Comparison of ENCODE assay signal across 10 cellular contexts in the genomic region with DNA sequence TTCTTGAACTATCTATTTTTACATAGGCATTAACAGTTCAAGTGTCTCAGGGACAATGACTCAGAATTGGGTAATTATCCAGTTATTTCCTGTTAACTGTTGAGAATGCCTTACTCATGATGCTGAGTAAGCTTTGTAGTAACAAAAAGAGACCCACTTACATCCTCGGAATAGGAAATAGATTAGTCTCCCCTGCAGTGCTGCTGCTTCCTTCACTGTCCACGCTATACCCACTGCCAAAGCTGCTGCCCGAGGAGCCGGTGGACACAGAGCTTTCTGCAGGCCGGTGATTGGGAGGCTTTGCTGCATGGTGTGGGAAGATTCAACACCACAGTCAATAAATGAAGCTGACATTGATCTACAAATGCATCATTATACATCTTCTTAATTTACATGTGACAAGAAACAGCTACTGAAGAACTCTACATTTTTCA.
A peak's percentile ranks its signal among the peaks of the same experiment; 100 is the strongest.
DNase-seq lines count a peak whose midpoint lies in the region; ATAC-seq, FAIRE-seq and TF ChIP-seq lines count a peak whose summit lies in the region.
"Had no signal": no experiment of that assay in that cellular context is flagged by ENCODE, and none has a peak within 500 bp of the region (broad histone marks: within the 10 kb centered on the region; RNA-seq: fewer than 3 reads in every experiment).

No MANE protein-coding gene starts in this region.

- peak; percentile 88 to 96 for ATAC-seq in A549

- FAIRE-seq in A549 (lab: Jason Lieb, UNC): peak; percentile 23

- TF ChIP-seq RAD21 in A549 (conservative IDR thresholded peaks at IDR 0.05 in 1 of 2, IDR thresholded peaks at IDR 0.05 in 1 of 2): no peak

- no peak overlapping the region for H3K4me3 Mint-ChIP-seq in activated CD4-positive, alpha-beta T cell treated with anti-CD3 and anti-CD28 coated beads, Interleukin-2, amount 10 ng/mL, durations not matched to agents 7 days and 5 days

- H3K27ac ChIP-seq in A549 (peak overlapping the region; percentile 44 to 64; a peak in 4 of 6 replicates), SJCRH30 (no peak overlapping the region), prostate gland (no peak overlapping the region)
- H3K27ac ChIP-seq: C4-2B, hepatocyte had no signal

- DNase-seq in A549 (ENCODE audit: low read depth in 1 of 2, low spot score in 1 of 2): peak; percentile 20 to 71
- peak; percentile 69 for DNase-seq in HS-27A (ENCODE audit: low read depth)
- peak; percentile 7 to 9 for DNase-seq in SJCRH30
- DNase-seq in fibroblast of pulmonary artery (ENCODE audit: low read depth): peak; percentile 88
- DNase-seq in NCI-H345 (lab: John Stamatoyannopoulos, UW): no peak
- no peak for DNase-seq in prostate gland (ENCODE audit: low spot score)
- no peak for DNase-seq in activated CD4-positive, alpha-beta T cell treated with anti-CD3 and anti-CD28 coated beads, Interleukin-2, amount 10 ng/mL, durations not matched to agents 7 days and 5 days
- DNase-seq in activated T-cell treated with anti-CD3 and anti-CD28 coated beads, Interleukin-2, amount 50 U/mL, for 1 hour: no peak

- TF ChIP-seq POLR2A in A549 (IDR thresholded peaks at IDR 0.05; ENCODE audit: low read length): no peak
- no peak for TF ChIP-seq POLR2A in prostate gland (IDR thresholded peaks at IDR 0.05)

- H3K9me3 Mint-ChIP-seq in activated CD4-positive, alpha-beta T cell treated with anti-CD3 and anti-CD28 coated beads, Interleukin-2, amount 10 ng/mL, durations not matched to agents 7 days and 5 days: no peaks in the 10 kb centered on the region

- H3K9me3 ChIP-seq in A549 (no peaks in the 10 kb centered on the region), SJCRH30 (replicated peaks) (no peaks in the 10 kb centered on the region), prostate gland (no peaks in the 10 kb centered on the region)

- POLR2A ChIA-PET in A549 (lab: Yijun Ruan, JAX): no interaction called here
- POLR2A ChIA-PET in activated CD4-positive, alpha-beta T cell treated with anti-CD3 and anti-CD28 coated beads, Interleukin-2, amount 10 ng/mL, durations not matched to agents 7 days and 5 days (lab: Charles Lee): no interaction called here

- H3K27me3 Mint-ChIP-seq in activated CD4-positive, alpha-beta T cell treated with anti-CD3 and anti-CD28 coated beads, Interleukin-2, amount 10 ng/mL, durations not matched to agents 7 days and 5 days: no peaks in the 10 kb centered on the region

- CTCF ChIA-PET in A549 (lab: Yijun Ruan, JAX): no interaction called here
- CTCF ChIA-PET in activated CD4-positive, alpha-beta T cell treated with anti-CD3 and anti-CD28 coated beads, Interleukin-2, amount 10 ng/mL, durations not matched to agents 7 days and 5 days (lab: Charles Lee): no interaction called here

- peak overlapping the region; percentile 61 for H3K4me2 ChIP-seq in A549
- H3K4me2 ChIP-seq: hepatocyte had no signal

- intact Hi-C loops in prostate gland (cut with DNase I): no loop called here

- no peaks in the 10 kb centered on the region for H3K36me3 Mint-ChIP-seq in activated CD4-positive, alpha-beta T cell treated with anti-CD3 and anti-CD28 coated beads, Interleukin-2, amount 10 ng/mL, durations not matched to agents 7 days and 5 days (ENCODE audit: low read depth)

- TF ChIP-seq CTCF in A549 (IDR thresholded peaks at IDR 0.05): no peak
- no peak for TF ChIP-seq CTCF in fibroblast of pulmonary artery (IDR thresholded peaks at IDR 0.05; ENCODE audit: low read length, missing control alignments)
- no peak for TF ChIP-seq CTCF in prostate gland (IDR thresholded peaks at IDR 0.05)

- WGBS in A549 (ENCODE audit: missing lambda C conversion rate): 10% methylated on average over 5 of the region's 5 CpGs
- 58% methylated on average over 5 of the region's 5 CpGs for WGBS in prostate gland

- 0 out of 3 replicates have a peak overlapping the region, but pooled peaks have one; percentile 14 for H3K4me3 ChIP-seq in A549
- no peak overlapping the region for H3K4me3 ChIP-seq in SJCRH30
- no peak overlapping the region for H3K4me3 ChIP-seq in fibroblast of pulmonary artery (replicated peaks; ENCODE audit: low read depth, low read length)
- H3K4me3 ChIP-seq in prostate gland: no peak overlapping the region
- H3K4me3 ChIP-seq: hepatocyte had no signal

- H3K4me1 Mint-ChIP-seq in activated CD4-positive, alpha-beta T cell treated with anti-CD3 and anti-CD28 coated beads, Interleukin-2, amount 10 ng/mL, durations not matched to agents 7 days and 5 days: no peaks in the 10 kb centered on the region

- H3K36me3 ChIP-seq in SJCRH30 (no peaks in the 10 kb centered on the region), prostate gland (no peaks in the 10 kb centered on the region)

- H3K4me1 ChIP-seq in A549 (peaks cover 10% of the 10 kb centered on the region), SJCRH30 (peaks cover 13% of the 10 kb centered on the region), prostate gland (replicated peaks) (no peaks in the 10 kb centered on the region)

- no peaks in the 10 kb centered on the region for H3K27me3 ChIP-seq in SJCRH30
- H3K27me3 ChIP-seq in prostate gland (replicated peaks; ENCODE audit: insufficient read depth): no peaks in the 10 kb centered on the region
- H3K27me3 ChIP-seq: hepatocyte had no signal

- no peak for TF ChIP-seq EP300 in A549 (IDR thresholded peaks at IDR 0.05)

- no peak overlapping the region for H3K27ac Mint-ChIP-seq in activated CD4-positive, alpha-beta T cell treated with anti-CD3 and anti-CD28 coated beads, Interleukin-2, amount 10 ng/mL, durations not matched to agents 7 days and 5 days

TF ChIP-seq in A549, 52 proteins besides CTCF, POLR2A, EP300 and RAD21:
- TF ChIP-seq MAFK (IDR thresholded peaks at IDR 0.05; ENCODE audit: partially characterized antibody): peak; percentile 89
- TF ChIP-seq, protein P1, sequence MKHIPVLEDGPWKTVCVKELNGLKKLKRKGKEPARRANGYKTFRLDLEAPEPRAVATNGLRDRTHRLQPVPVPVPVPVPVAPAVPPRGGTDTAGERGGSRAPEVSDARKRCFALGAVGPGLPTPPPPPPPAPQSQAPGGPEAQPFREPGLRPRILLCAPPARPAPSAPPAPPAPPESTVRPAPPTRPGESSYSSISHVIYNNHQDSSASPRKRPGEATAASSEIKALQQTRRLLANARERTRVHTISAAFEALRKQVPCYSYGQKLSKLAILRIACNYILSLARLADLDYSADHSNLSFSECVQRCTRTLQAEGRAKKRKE (CRISPR knock-in tag; IDR thresholded peaks at IDR 0.05; ENCODE audit: low read depth): no peak
- TF ChIP-seq FOSL2 (IDR thresholded peaks at IDR 0.05): peak; percentile 62; the same call in 1 of the 2 replicates
- TF ChIP-seq FOSL2 (CRISPR knock-in tag; IDR thresholded peaks at IDR 0.05): peak; percentile 86
- TF ChIP-seq TFCP2L1 (CRISPR knock-in tag; IDR thresholded peaks at IDR 0.05): no peak
- TF ChIP-seq, protein P2, sequence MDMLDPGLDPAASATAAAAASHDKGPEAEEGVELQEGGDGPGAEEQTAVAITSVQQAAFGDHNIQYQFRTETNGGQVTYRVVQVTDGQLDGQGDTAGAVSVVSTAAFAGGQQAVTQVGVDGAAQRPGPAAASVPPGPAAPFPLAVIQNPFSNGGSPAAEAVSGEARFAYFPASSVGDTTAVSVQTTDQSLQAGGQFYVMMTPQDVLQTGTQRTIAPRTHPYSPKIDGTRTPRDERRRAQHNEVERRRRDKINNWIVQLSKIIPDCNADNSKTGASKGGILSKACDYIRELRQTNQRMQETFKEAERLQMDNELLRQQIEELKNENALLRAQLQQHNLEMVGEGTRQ (IDR thresholded peaks at IDR 0.05): no peak
- TF ChIP-seq, protein P3, sequence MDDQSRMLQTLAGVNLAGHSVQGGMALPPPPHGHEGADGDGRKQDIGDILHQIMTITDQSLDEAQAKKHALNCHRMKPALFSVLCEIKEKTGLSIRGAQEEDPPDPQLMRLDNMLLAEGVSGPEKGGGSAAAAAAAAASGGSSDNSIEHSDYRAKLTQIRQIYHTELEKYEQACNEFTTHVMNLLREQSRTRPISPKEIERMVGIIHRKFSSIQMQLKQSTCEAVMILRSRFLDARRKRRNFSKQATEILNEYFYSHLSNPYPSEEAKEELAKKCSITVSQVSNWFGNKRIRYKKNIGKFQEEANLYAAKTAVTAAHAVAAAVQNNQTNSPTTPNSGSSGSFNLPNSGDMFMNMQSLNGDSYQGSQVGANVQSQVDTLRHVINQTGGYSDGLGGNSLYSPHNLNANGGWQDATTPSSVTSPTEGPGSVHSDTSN (IDR thresholded peaks at IDR 0.05): no peak
- peak; percentile 52; the same call in 1 of the 2 replicates for TF ChIP-seq JUNB (IDR thresholded peaks at IDR 0.05)
- TF ChIP-seq CEBPB (IDR thresholded peaks at IDR 0.05): peak; percentile 14 to 22; a peak in 1 of 4 replicates

Comparison
In these comparisons a context has a peak if more than half of its experiments do, and no peak if none do; other contexts are left out.
1. DNase-seq: peak in A549 (2 of 2), HS-27A (single experiment), SJCRH30 (2 of 2) and fibroblast of pulmonary artery (single experiment); none in NCI-H345 (single experiment), prostate gland (single experiment), activated CD4-positive, alpha-beta T cell treated with anti-CD3 and anti-CD28 coated beads, Interleukin-2, amount 10 ng/mL, durations not matched to agents 7 days and 5 days (single experiment) and activated T-cell treated with anti-CD3 and anti-CD28 coated beads, Interleukin-2, amount 50 U/mL, for 1 hour (single experiment).
2. H3K27ac ChIP-seq: peak in A549 (2 of 2); none in SJCRH30 (single experiment) and prostate gland (0 of 2).